Comparison of ENCODE assay signal across 19 cellular contexts in the genomic region with DNA sequence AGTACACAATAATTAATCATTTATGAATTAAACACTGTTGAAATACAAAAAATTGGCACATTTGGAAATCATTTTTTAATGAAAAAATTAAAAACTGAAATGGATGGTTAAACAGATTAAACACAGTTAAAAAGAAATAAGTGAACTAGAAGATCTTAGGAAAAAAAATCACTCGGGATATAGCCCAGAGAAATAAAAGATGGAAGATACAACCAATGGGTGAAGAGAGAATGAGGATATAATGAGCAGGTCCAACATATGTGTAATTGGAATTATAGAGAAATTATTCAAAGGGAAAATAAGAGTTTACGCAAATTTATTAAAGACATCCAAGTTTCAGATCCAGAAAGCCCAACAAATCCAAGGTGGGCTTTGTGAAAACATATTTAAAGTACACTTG. TPM values are rescaled to one million over a fixed set of nuclear protein-coding genes. Genes with fewer than 3 reads are reported as not detected.
DNase-seq lines count a peak whose midpoint lies in the region; ATAC-seq and FAIRE-seq lines count a peak whose summit lies in the region.
"Had no signal": no experiment of that assay in that cellular context is flagged by ENCODE, and none has a peak within 500 bp of the region (broad histone marks: within the 10 kb centered on the region; RNA-seq: fewer than 3 reads in every experiment).

No MANE protein-coding gene starts in this region.

- no peak for ATAC-seq in GM18909 (IDR thresholded peaks at IDR 0.05; ENCODE audit: poor library complexity, unreplicated experiment)
- ATAC-seq: A549; CD8-positive, alpha-beta T cell; GM12878 had no signal

- peak; percentile 51 for FAIRE-seq in A204.1 (lab: Jason Lieb, UNC)
- FAIRE-seq in G401.6 (lab: Jason Lieb, UNC), result peak; percentile 64
- FAIRE-seq in frontal cortex (lab: Jason Lieb, UNC), result peak; percentile 65
- FAIRE-seq in RCC 7860 (lab: Jason Lieb, UNC), result no peak
- FAIRE-seq: A549, D721Med, GM12878, GM12892, GM18507 had no signal

- no peak for DNase-seq in frontal cortex (ENCODE audit: low spot score in 2 of 2)
- DNase-seq in dermis blood vessel endothelial cell, result no peak
- DNase-seq in RCC 7860 (ENCODE audit: low spot score), result no peak
- DNase-seq: 8988T; AML-193; Caco-2; Calu3; CD4-positive, alpha-beta T cell; CD8-positive, alpha-beta T cell; DMS79 treated with DMSO at 0.1 percent for 48 hours; GDM1 had no signal

RNA-seq across cellular contexts. Expression of gene GPR137C, which starts 6.1 kb away (rescaled TPM):
- 25.3 TPM for total RNA-seq in frontal cortex
- total RNA-seq in dermis blood vessel endothelial cell, result 1.4 and 2.2 TPM in 2 replicates

RNA-seq across cellular contexts. Expression of gene TXNDC16, which starts 6.4 kb away (rescaled TPM):
- total RNA-seq in frontal cortex, result 77.9 TPM
- total RNA-seq in dermis blood vessel endothelial cell, result 3.4 and 4.7 TPM in 2 replicates

Comparison
In these comparisons a context has a peak if more than half of its experiments do, and no peak if none do; other contexts are left out.
1. RNA of gene TXNDC16, which starts 6.4 kb away (total RNA-seq): 77.9 TPM in frontal cortex (single experiment); 3.4 to 4.7 TPM in dermis blood vessel endothelial cell; every median in the first group is over 10 times any median in the second.